ENCODE assay signal across 11 cellular contexts in the genomic region with DNA sequence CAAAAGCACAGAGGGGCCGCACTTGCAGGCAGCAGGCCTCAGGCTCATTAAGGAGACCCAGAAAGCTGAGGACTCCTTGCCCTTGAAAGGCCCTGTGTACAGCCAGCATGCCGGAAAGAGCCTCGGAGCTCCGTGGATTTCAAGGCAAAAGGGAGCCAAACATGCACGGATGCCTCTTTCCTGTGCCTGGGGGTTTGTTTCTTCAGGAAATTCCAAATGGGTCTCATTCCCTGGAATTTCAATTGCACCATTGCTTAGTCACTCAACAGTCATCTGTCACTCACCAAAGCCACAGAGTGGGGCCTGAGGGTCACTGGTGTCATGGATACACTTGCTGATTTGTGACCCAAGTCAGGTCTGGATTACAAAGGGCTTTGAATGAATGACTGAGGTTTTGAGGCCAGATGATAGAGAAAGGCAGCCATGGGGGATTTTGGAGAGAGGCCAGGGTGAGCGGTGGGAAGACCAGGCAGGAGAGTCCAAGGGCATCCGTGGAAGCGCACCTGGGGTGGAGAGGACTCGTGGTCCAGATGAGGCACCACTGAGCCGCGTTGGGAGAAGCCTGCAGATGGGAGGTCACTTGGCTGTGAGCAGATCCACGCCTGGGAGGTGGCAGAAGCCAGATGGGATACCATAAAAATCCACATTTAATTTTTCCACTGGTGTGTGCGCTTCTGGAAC.
DNase-seq lines count a peak whose midpoint lies in the region; ATAC-seq and TF ChIP-seq lines count a peak whose summit lies in the region.
"Had no signal": no experiment of that assay in that cellular context is flagged by ENCODE, and none has a peak within 500 bp of the region (broad histone marks: within the 10 kb centered on the region; RNA-seq: fewer than 3 reads in every experiment).

No MANE protein-coding gene starts in this region.

- DNase-seq in GM04504 (ENCODE audit: low read depth) (peak; percentile 38), RPMI7951 (ENCODE audit: low read depth) (peak; percentile 100), fibroblast of gingiva (ENCODE audit: low read depth) (peak; percentile 54), spleen (peak; percentile 42), RKO (ENCODE audit: low spot score) (no peak)
- no peak for DNase-seq in activated CD4-positive, alpha-beta T cell treated with anti-CD3 and anti-CD28 coated beads for 48 hours
- DNase-seq: activated CD8-positive, alpha-beta memory T cell treated with anti-CD3 and anti-CD28 coated beads for 24 hours; activated naive CD8-positive, alpha-beta T cell treated with anti-CD3 and anti-CD28 coated beads, Interleukin-2, amount 50 U/mL, for 24 hours; NCI-H2171 treated with DMSO at 0.1 percent for 48 hours had no signal

- peaks cover 0 to 25% (median 16%) of the 10 kb centered on the region in 8 donors for H3K9me3 ChIP-seq in spleen

- peaks cover 0 to 16% (median 0%) of the 10 kb centered on the region in 7 donors for H3K27me3 ChIP-seq in spleen (replicated peaks in 1 of 7)

- no peak for TF ChIP-seq POLR2A in spleen (IDR thresholded peaks at IDR 0.05)

- ATAC-seq in GM19467 (IDR thresholded peaks at IDR 0.05; ENCODE audit: unreplicated experiment), result no peak
- ATAC-seq: activated naive CD8-positive, alpha-beta T cell treated with anti-CD3 and anti-CD28 coated beads, Interleukin-2, amount 50 U/mL, for 24 hours had no signal

- intact Hi-C loops in spleen (cut with DNase I; ENCODE audit: low total_unique reads), result no loop called here

- H3K36me3 ChIP-seq in spleen, result no peaks in the 10 kb centered on the region

- H3K4me1 ChIP-seq in spleen, result no peaks in the 10 kb centered on the region

- WGBS in spleen, 5 donors, result 76 to 90% (median 79%) methylated on average over 12 to 13 of the region's 13 CpGs

- TF ChIP-seq CTCF in spleen (IDR thresholded peaks at IDR 0.05 in 8 of 11, conservative IDR thresholded peaks at IDR 0.05 in 3 of 11), result no peak

- H3K4me3 ChIP-seq in spleen, result no peak overlapping the region

- peak overlapping the region in 1 of 8 donors; percentile 35 for H3K27ac ChIP-seq in spleen
- H3K27ac ChIP-seq: epithelial cell of prostate had no signal

Comparison
In these comparisons a context has a peak if more than half of its experiments do, and no peak if none do; other contexts are left out.
1. DNase-seq: peak in GM04504 (single experiment), RPMI7951 (single experiment), fibroblast of gingiva (single experiment) and spleen (single experiment); none in activated CD4-positive, alpha-beta T cell treated with anti-CD3 and anti-CD28 coated beads for 48 hours (single experiment) and RKO (single experiment).